In the genomic region with DNA sequence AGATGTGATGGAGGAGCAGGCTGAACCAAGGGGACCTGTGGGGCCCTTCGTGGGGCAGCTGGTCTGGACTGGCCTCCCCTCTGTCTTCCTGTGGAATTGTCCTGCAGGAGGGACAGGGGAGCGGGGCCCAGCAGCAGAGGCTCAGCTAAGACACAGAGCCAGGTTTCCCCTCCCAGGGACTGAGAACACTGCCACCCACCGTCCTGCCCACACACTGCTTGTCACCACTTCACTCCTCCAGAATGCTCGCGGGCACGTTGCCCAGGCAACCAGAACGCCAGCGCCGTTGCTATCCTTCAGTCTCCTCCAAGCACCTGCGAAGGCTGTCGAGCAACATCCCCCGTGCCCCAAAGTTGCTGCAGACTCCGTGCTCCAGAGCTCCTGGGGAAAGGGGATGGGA, we compare ENCODE assay signal across 15 cellular contexts. TPM values are rescaled to one million over a fixed set of nuclear protein-coding genes. Genes with fewer than 3 reads are reported as not detected.
A peak's percentile ranks its signal among the peaks of the same experiment; 100 is the strongest.
DNase-seq lines count a peak whose midpoint lies in the region; ATAC-seq and TF ChIP-seq lines count a peak whose summit lies in the region.
"Had no signal": no experiment of that assay in that cellular context is flagged by ENCODE, and none has a peak within 500 bp of the region (broad histone marks: within the 10 kb centered on the region; RNA-seq: fewer than 3 reads in every experiment).

No MANE protein-coding gene starts in this region.

- H3K9me3 ChIP-seq in CD4-positive, alpha-beta T cell (ENCODE audit: control insufficient read depth, low read length): no peaks in the 10 kb centered on the region
- H3K9me3 ChIP-seq: breast epithelium, gastrocnemius medialis had no signal

- DNase-seq in DMS79 treated with DMSO at 0.1 percent for 48 hours (lab: John Stamatoyannopoulos, UW): peak; percentile 89
- peak; percentile 77 for DNase-seq in NCI-H128 (lab: John Stamatoyannopoulos, UW; ENCODE audit: unreplicated experiment)
- peak; percentile 69 for DNase-seq in middle frontal gyrus (ENCODE audit: extremely low spot score, low spot score)
- DNase-seq in HUDEP-2 (lab: John Stamatoyannopoulos, UW; ENCODE audit: unreplicated experiment in 76 of 76): no peak
- DNase-seq in kidney glomerular epithelial cell (lab: John Stamatoyannopoulos, UW): no peak
- DNase-seq in left colon: no peak
- no peak for DNase-seq in CD4-positive, alpha-beta T cell
- DNase-seq: activated gamma-delta T cell treated with Interleukin-2 at 50 U/mL for 16 hours; gastrocnemius medialis; NCI-H446; stimulated activated naive B cell treated with anti-CD40 and anti-IgM and Interleukin-4, amounts not matched to agents 10 μg/mL and 1 μg/mL and 100 μg/mL, for 72 hours had no signal

- H3K36me3 Mint-ChIP-seq in CD4-positive, alpha-beta T cell (ENCODE audit: low read depth): no peaks in the 10 kb centered on the region
- H3K36me3 Mint-ChIP-seq: stimulated activated naive B cell treated with anti-CD40 and anti-IgM and Interleukin-4, amounts not matched to agents 10 μg/mL and 1 μg/mL and 100 μg/mL, for 72 hours had no signal

- H3K27me3 ChIP-seq in CD4-positive, alpha-beta T cell (ENCODE audit: control insufficient read depth, insufficient read depth, low read length): no peaks in the 10 kb centered on the region
- H3K27me3 ChIP-seq: gastrocnemius medialis had no signal

- H3K4me1 Mint-ChIP-seq in CD4-positive, alpha-beta T cell (ENCODE audit: low read depth): no peaks in the 10 kb centered on the region
- H3K4me1 Mint-ChIP-seq: stimulated activated naive B cell treated with anti-CD40 and anti-IgM and Interleukin-4, amounts not matched to agents 10 μg/mL and 1 μg/mL and 100 μg/mL, for 72 hours had no signal

- no peak overlapping the region for H3K27ac Mint-ChIP-seq in CD4-positive, alpha-beta T cell
- H3K27ac Mint-ChIP-seq: stimulated activated naive B cell treated with anti-CD40 and anti-IgM and Interleukin-4, amounts not matched to agents 10 μg/mL and 1 μg/mL and 100 μg/mL, for 72 hours; T-helper 2 cell treated with Interferon-gamma antibody and Interleukin-4, amounts not matched to agents 5 μg/mL and 100 μg/mL, for 36 hours had no signal

- H3K27me3 Mint-ChIP-seq in CD4-positive, alpha-beta T cell: no peaks in the 10 kb centered on the region

- H3K9me3 Mint-ChIP-seq in CD4-positive, alpha-beta T cell: no peaks in the 10 kb centered on the region
- H3K9me3 Mint-ChIP-seq: T-helper 2 cell treated with Interferon-gamma antibody and Interleukin-4, amounts not matched to agents 5 μg/mL and 100 μg/mL, for 36 hours had no signal

- TF ChIP-seq CTCF in VCaP (conservative IDR thresholded peaks at IDR 0.05): peak; percentile 40
- TF ChIP-seq CTCF in CD4-positive, alpha-beta T cell (IDR thresholded peaks at IDR 0.05): no peak

- intact Hi-C loops in left colon (cut with DNase I, micrococcal nuclease): no loop called here
- intact Hi-C loops in CD4-positive, alpha-beta T cell (cut with DNase I, micrococcal nuclease): no loop called here

- no peak for ATAC-seq in left colon
- ATAC-seq in CD4-positive, alpha-beta T cell (ENCODE audit: poor library complexity): no peak
- ATAC-seq: gastrocnemius medialis; stimulated activated naive B cell treated with anti-CD40 and anti-IgM and Interleukin-4, amounts not matched to agents 10 μg/mL and 1 μg/mL and 100 μg/mL, for 72 hours had no signal

- POLR2A ChIA-PET in CD4-positive, alpha-beta T cell (lab: Charles Lee): no interaction called here

- no peak overlapping the region for H3K4me3 Mint-ChIP-seq in CD4-positive, alpha-beta T cell
- H3K4me3 Mint-ChIP-seq: stimulated activated naive B cell treated with anti-CD40 and anti-IgM and Interleukin-4, amounts not matched to agents 10 μg/mL and 1 μg/mL and 100 μg/mL, for 72 hours; T-helper 2 cell treated with Interferon-gamma antibody and Interleukin-4, amounts not matched to agents 5 μg/mL and 100 μg/mL, for 36 hours had no signal

- no peak overlapping the region for H3K27ac ChIP-seq in VCaP
- H3K27ac ChIP-seq in CD4-positive, alpha-beta T cell (ENCODE audit: low read depth, low read length): no peak overlapping the region
- H3K27ac ChIP-seq: breast epithelium, gastrocnemius medialis, RWPE1 had no signal

- CTCF ChIA-PET in CD4-positive, alpha-beta T cell (lab: Charles Lee): no interaction called here

RNA-seq across cellular contexts. Expression of a gene that starts 46.4 kb away (rescaled TPM):
- under 1 TPM; 0.08 to 0.49 TPM for total RNA-seq in left colon
- under 1 TPM; 0.39 to 0.47 TPM for total RNA-seq in CD4-positive, alpha-beta T cell

Comparison
In these comparisons a context has a peak if more than half of its experiments do, and no peak if none do; other contexts are left out.
1. DNase-seq: peak in DMS79 treated with DMSO at 0.1 percent for 48 hours (single experiment), NCI-H128 (single experiment) and middle frontal gyrus (single experiment); none in HUDEP-2 (0 of 76), kidney glomerular epithelial cell (single experiment), left colon (0 of 2) and CD4-positive, alpha-beta T cell (0 of 10).